13 cellular contexts compared by ENCODE assay signal in the genomic region with DNA sequence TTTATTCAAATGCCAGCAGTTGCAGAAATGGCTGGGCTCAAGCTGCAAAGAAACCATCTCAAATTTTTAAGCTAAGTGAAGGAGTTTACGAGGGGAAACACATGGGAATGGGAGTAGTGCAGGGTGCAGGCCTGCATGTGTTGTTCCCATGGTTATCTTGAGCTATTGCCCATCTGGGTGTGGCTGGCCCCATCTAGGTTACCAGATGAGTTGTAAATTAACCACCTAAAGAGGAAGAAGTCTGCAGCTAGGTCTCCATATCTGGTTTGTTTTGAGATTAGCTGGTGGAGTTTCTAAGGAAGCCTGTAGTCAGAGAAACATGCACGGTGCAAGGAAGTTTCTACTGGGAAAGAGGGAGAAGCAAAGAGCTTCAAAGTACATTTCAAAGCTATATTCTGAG. TPM values are rescaled to one million over a fixed set of nuclear protein-coding genes. Genes with fewer than 3 reads are reported as not detected.
DNase-seq lines count a peak whose midpoint lies in the region; ATAC-seq, FAIRE-seq and TF ChIP-seq lines count a peak whose summit lies in the region.
"Had no signal": no experiment of that assay in that cellular context is flagged by ENCODE, and none has a peak within 500 bp of the region (broad histone marks: within the 10 kb centered on the region; RNA-seq: fewer than 3 reads in every experiment).

No MANE protein-coding gene starts in this region.

- H3K4me1 Mint-ChIP-seq in activated CD8-positive, alpha-beta T cell treated with anti-CD3 and anti-CD28 coated beads for 36 hours (ENCODE audit: low read depth): no peaks in the 10 kb centered on the region

- peaks cover 2% of the 10 kb centered on the region for H3K27me3 Mint-ChIP-seq in activated CD8-positive, alpha-beta T cell treated with anti-CD3 and anti-CD28 coated beads for 36 hours

- H3K9me3 ChIP-seq in small intestine (ENCODE audit: control insufficient read depth, low read depth): no peaks in the 10 kb centered on the region
- H3K9me3 ChIP-seq: right atrium auricular region had no signal

- peaks cover 15% of the 10 kb centered on the region for H3K9me3 Mint-ChIP-seq in activated CD8-positive, alpha-beta T cell treated with anti-CD3 and anti-CD28 coated beads for 36 hours

- DNase-seq in KBM-7: peak; percentile 49
- peak; percentile 87 for DNase-seq in small intestine
- no peak for DNase-seq in stimulated activated naive CD4-positive, alpha-beta T cell (lab: John Stamatoyannopoulos, UW)
- no peak for DNase-seq in G401 (ENCODE audit: low spot score)
- no peak for DNase-seq in activated CD8-positive, alpha-beta T cell treated with anti-CD3 and anti-CD28 coated beads for 36 hours
- DNase-seq: activated CD8-positive, alpha-beta memory T cell treated with anti-CD3 and anti-CD28 coated beads, Interleukin-2, amount 10 ng/mL, durations not matched to agents 7 days and 5 days; left ventricle myocardium superior; NCI-H1694 treated with DMSO at 0.1 percent for 48 hours; stimulated activated CD8-positive, alpha-beta memory T cell treated with anti-CD3 and anti-CD28 coated beads, Interleukin-4, amount 100 ng/mL, for 48 hours had no signal

- H3K27ac ChIP-seq in small intestine (ENCODE audit: low read depth in 1 of 2, low read length in 1 of 2): peak overlapping the region in 1 of 2 donors; percentile 14
- H3K27ac ChIP-seq: right atrium auricular region, SJSA1 had no signal

- H3K4me3 ChIP-seq in small intestine (ENCODE audit: low read depth in 1 of 2, low read length in 2 of 2): no peak overlapping the region
- H3K4me3 ChIP-seq: right atrium auricular region, SJSA1 had no signal

- CTCF ChIA-PET in activated CD8-positive, alpha-beta T cell treated with anti-CD3 and anti-CD28 coated beads for 36 hours (lab: Charles Lee): interaction anchor here (0.9 kb wide), 1 partner anchor 11 kb away, joined by 3 read pairs; no protein-coding TSS in a partner anchor

- H3K4me1 ChIP-seq in small intestine (ENCODE audit: control insufficient read depth in 2 of 2, insufficient read depth in 1 of 2, low read depth in 1 of 2, low read length in 1 of 2): peaks cover 0 to 2% of the 10 kb centered on the region in 2 donors
- H3K4me1 ChIP-seq: right atrium auricular region, SJSA1 had no signal

- POLR2A ChIA-PET in activated CD8-positive, alpha-beta T cell treated with anti-CD3 and anti-CD28 coated beads for 36 hours (lab: Charles Lee): interaction anchor here (1.1 kb wide), 1 partner anchor 10 kb away, joined by 4 read pairs; no protein-coding TSS in a partner anchor

- H3K4me3 Mint-ChIP-seq in activated CD8-positive, alpha-beta T cell treated with anti-CD3 and anti-CD28 coated beads for 36 hours: no peak overlapping the region
- H3K4me3 Mint-ChIP-seq: activated CD8-positive, alpha-beta memory T cell treated with anti-CD3 and anti-CD28 coated beads, Interleukin-2, amount 10 ng/mL, durations not matched to agents 7 days and 5 days had no signal

- in situ Hi-C loops in KBM-7 (cut with MboI; ENCODE audit: low pct_unique_long_range_greater_than_20kb, low sequenced_read_pairs): no loop called here
- in situ Hi-C loops in G401 (cut with HindIII; ENCODE audit: low sequenced_read_pairs): no loop called here

- TF ChIP-seq CTCF in activated CD8-positive, alpha-beta T cell treated with anti-CD3 and anti-CD28 coated beads for 36 hours (IDR thresholded peaks at IDR 0.05): no peak

- intact Hi-C loops in activated CD8-positive, alpha-beta T cell treated with anti-CD3 and anti-CD28 coated beads for 36 hours (cut with micrococcal nuclease): no loop called here

- peak; percentile 100 for ATAC-seq in GM19397 (IDR thresholded peaks at IDR 0.05; ENCODE audit: unreplicated experiment)
- ATAC-seq in HG02870 (IDR thresholded peaks at IDR 0.05; ENCODE audit: unreplicated experiment): peak; percentile 92
- ATAC-seq in activated CD8-positive, alpha-beta T cell treated with anti-CD3 and anti-CD28 coated beads for 36 hours: no peak
- ATAC-seq: activated CD8-positive, alpha-beta memory T cell treated with anti-CD3 and anti-CD28 coated beads, Interleukin-2, amount 10 ng/mL, durations not matched to agents 7 days and 5 days; left ventricle myocardium superior had no signal

- 0 to 36% (median 12%) methylated on average over 2 of the region's 2 CpGs for WGBS in small intestine, 3 donors

- FAIRE-seq in small intestine (lab: Jason Lieb, UNC): no peak

- no peaks in the 10 kb centered on the region for H3K36me3 ChIP-seq in small intestine (ENCODE audit: control insufficient read depth in 2 of 2, insufficient read depth in 2 of 2, low read length in 2 of 2)
- H3K36me3 ChIP-seq: right atrium auricular region, SJSA1 had no signal

- H3K36me3 Mint-ChIP-seq in activated CD8-positive, alpha-beta T cell treated with anti-CD3 and anti-CD28 coated beads for 36 hours (ENCODE audit: low read depth): no peaks in the 10 kb centered on the region

- H3K27me3 ChIP-seq in small intestine (ENCODE audit: control insufficient read depth in 2 of 2, insufficient read depth in 2 of 2, low read length in 2 of 2): no peaks in the 10 kb centered on the region
- H3K27me3 ChIP-seq: right atrium auricular region, SJSA1 had no signal

- H3K27ac Mint-ChIP-seq in activated CD8-positive, alpha-beta T cell treated with anti-CD3 and anti-CD28 coated beads for 36 hours: no peak overlapping the region
- H3K27ac Mint-ChIP-seq: activated CD8-positive, alpha-beta memory T cell treated with anti-CD3 and anti-CD28 coated beads, Interleukin-2, amount 10 ng/mL, durations not matched to agents 7 days and 5 days had no signal

RNA-seq across cellular contexts. Expression of gene STEAP2, which starts 23.3 kb away (rescaled TPM):
- 1 to 10 TPM; 2.2 to 6.8 (median 2.2) TPM for polyA plus RNA-seq in small intestine
- total RNA-seq in G401 (2014; rRNA removed; shearing (Covaris generic)): 0.10 and 0.80 TPM in 2 replicates
- total RNA-seq in activated CD8-positive, alpha-beta T cell treated with anti-CD3 and anti-CD28 coated beads for 36 hours: not detected
- total RNA-seq: activated CD8-positive, alpha-beta memory T cell treated with anti-CD3 and anti-CD28 coated beads, Interleukin-2, amount 10 ng/mL, durations not matched to agents 7 days and 5 days had no signal

RNA-seq across cellular contexts. Expression of gene STEAP1, which starts 34.0 kb away (rescaled TPM):
- polyA plus RNA-seq in small intestine: 10 to 100 TPM in 1 of 3 donors, 1 to 10 TPM in 1, under 1 TPM in 1; 0.67 to 14.6 (median 1.6) TPM
- not detected in 2 replicates for total RNA-seq in G401 (2014; rRNA removed; shearing (Covaris generic))
- total RNA-seq in activated CD8-positive, alpha-beta T cell treated with anti-CD3 and anti-CD28 coated beads for 36 hours: under 1 TPM; 0.27 to 0.51 TPM

RNA-seq across cellular contexts. Expression of gene CFAP69, which starts 56.7 kb away (rescaled TPM):
- 1 to 10 TPM; 1.0 to 4.9 (median 3.8) TPM for polyA plus RNA-seq in small intestine
- total RNA-seq in G401 (2014; rRNA removed; shearing (Covaris generic)): 1.4 and 3.3 TPM in 2 replicates
- under 1 TPM; 0.07 to 0.69 TPM for total RNA-seq in activated CD8-positive, alpha-beta T cell treated with anti-CD3 and anti-CD28 coated beads for 36 hours

Comparison
In these comparisons a context has a peak if more than half of its experiments do, and no peak if none do; other contexts are left out.
1. DNase-seq: peak in KBM-7 (single experiment) and small intestine (single experiment); none in stimulated activated naive CD4-positive, alpha-beta T cell (0 of 6), G401 (single experiment) and activated CD8-positive, alpha-beta T cell treated with anti-CD3 and anti-CD28 coated beads for 36 hours (single experiment).